5 cellular contexts compared by ENCODE assay signal in genomic region chr6:30717845-30718795, GRCh38. TPM values are rescaled to one million over a fixed set of nuclear protein-coding genes. Genes with fewer than 3 reads are reported as not detected.
DNase-seq lines count a peak whose midpoint lies in the region; TF ChIP-seq lines count a peak whose summit lies in the region.
"Not testable (repeated sequence)": the region's sequence is repeated elsewhere in the genome, so short reads cannot be mapped to it uniquely, and the experiment has no call there.

No MANE protein-coding gene starts in this region.

- H3K4me2 ChIP-seq in trophoblast cell (ENCODE audit: low read length) = peak overlapping the region; percentile 4

- peak overlapping the region; percentile 99 for H3K27ac Mint-ChIP-seq in activated CD4-positive, alpha-beta T cell treated with anti-CD3 and anti-CD28 coated beads, Interleukin-2, amount 10 ng/mL, durations not matched to agents 24 days and 14 days

- H3K27ac ChIP-seq in HL-60 (replicated peaks) (peak overlapping the region; percentile 93), colonic mucosa (peak overlapping the region; percentile 88), iPS-20b (ENCODE audit: low read length) (peak overlapping the region; percentile 91), trophoblast cell (ENCODE audit: low read depth, low read length) (peak overlapping the region; percentile 65)

- not testable (repeated sequence) for DNase-seq in HL-60 (ENCODE audit: low read depth in 1 of 2, low spot score in 1 of 2); colonic mucosa; trophoblast cell
- peak; percentile 61 for DNase-seq in activated CD4-positive, alpha-beta T cell treated with anti-CD3 and anti-CD28 coated beads, Interleukin-2, amount 10 ng/mL, durations not matched to agents 24 days and 14 days

- H3K9me3 ChIP-seq in colonic mucosa; iPS-20b (ENCODE audit: insufficient read depth, low read depth, low read length); trophoblast cell (ENCODE audit: insufficient read depth, low read depth, low read length): not testable (repeated sequence)

- H3K9me3 Mint-ChIP-seq in activated CD4-positive, alpha-beta T cell treated with anti-CD3 and anti-CD28 coated beads, Interleukin-2, amount 10 ng/mL, durations not matched to agents 24 days and 14 days = not testable (repeated sequence)

- not testable (repeated sequence) for H3K14ac ChIP-seq in trophoblast cell (ENCODE audit: low read length)

- not testable (repeated sequence) for H2AK5ac ChIP-seq in trophoblast cell (ENCODE audit: low read length)

- peak overlapping the region; percentile 95 for H3K4me3 Mint-ChIP-seq in activated CD4-positive, alpha-beta T cell treated with anti-CD3 and anti-CD28 coated beads, Interleukin-2, amount 10 ng/mL, durations not matched to agents 24 days and 14 days

- H4K12ac ChIP-seq in trophoblast cell (ENCODE audit: low read depth, low read length) = peak overlapping the region; percentile 61

- H3K23ac ChIP-seq in trophoblast cell (ENCODE audit: low read length) = not testable (repeated sequence)

- H4K91ac ChIP-seq in trophoblast cell (ENCODE audit: low read depth, low read length) = not testable (repeated sequence)

- not testable (repeated sequence) for H3K36me3 ChIP-seq in colonic mucosa
- H3K36me3 ChIP-seq in iPS-20b (ENCODE audit: insufficient read depth, low read depth, low read length) (peaks cover 40% of the 10 kb centered on the region), trophoblast cell (ENCODE audit: control insufficient read depth in 1 of 2, insufficient read depth in 2 of 2, low read length in 2 of 2) (peaks cover 17 to 23% of the 10 kb centered on the region in 2 experiments)

- peaks cover 27% of the 10 kb centered on the region for H3K79me1 ChIP-seq in trophoblast cell (ENCODE audit: low read length)

- intact Hi-C loops in activated CD4-positive, alpha-beta T cell treated with anti-CD3 and anti-CD28 coated beads, Interleukin-2, amount 10 ng/mL, durations not matched to agents 24 days and 14 days (cut with micrococcal nuclease) = loop anchor here (1.0 to 2.0 kb wide), 7 partner anchors 24 to 161 kb away; partner anchors contain the start of genes ABCF1, C6orf136, FLOT1 and MRPS18B
- intact Hi-C loops in colonic mucosa (cut with DNase I) = loop anchor here (2.0 kb wide), 1 partner anchor 27 kb away; the partner anchor contains the start of gene NRM

- not testable (repeated sequence) for TF ChIP-seq CTCF in HL-60 (IDR thresholded peaks at IDR 0.05; ENCODE audit: insufficient read depth, low read length); colonic mucosa (IDR thresholded peaks at IDR 0.05)

- H3K4me3 ChIP-seq in HL-60 (replicated peaks; ENCODE audit: insufficient read depth, low read length) (peak overlapping the region; percentile 32), colonic mucosa (peak overlapping the region; percentile 56), iPS-20b (ENCODE audit: low read length) (peak overlapping the region; percentile 64)
- H3K4me3 ChIP-seq in trophoblast cell (ENCODE audit: low read depth, low read length) = not testable (repeated sequence)

- not testable (repeated sequence) for H3K18ac ChIP-seq in trophoblast cell (ENCODE audit: low read length)

- H2BK120ac ChIP-seq in trophoblast cell (ENCODE audit: insufficient read depth, low read length, poor library complexity) = not testable (repeated sequence)

- peak overlapping the region in 1 of 2 donors; percentile 83 for H3K9ac ChIP-seq in colonic mucosa (ENCODE audit: low read depth in 2 of 2, low read length in 2 of 2)
- H3K9ac ChIP-seq in iPS-20b (ENCODE audit: low read depth, low read length) = peak overlapping the region; percentile 95
- H3K9ac ChIP-seq in trophoblast cell (ENCODE audit: low read length) = not testable (repeated sequence)

- H3K27me3 Mint-ChIP-seq in activated CD4-positive, alpha-beta T cell treated with anti-CD3 and anti-CD28 coated beads, Interleukin-2, amount 10 ng/mL, durations not matched to agents 24 days and 14 days = not testable (repeated sequence)

- H4K8ac ChIP-seq in trophoblast cell (ENCODE audit: low read depth, low read length) = not testable (repeated sequence)

- H3K79me2 ChIP-seq in trophoblast cell (ENCODE audit: control insufficient read depth, insufficient read depth, low read length, poor library complexity) = peaks cover 20% of the 10 kb centered on the region

- not testable (repeated sequence) for H3K4me1 ChIP-seq in colonic mucosa; iPS-20b (ENCODE audit: insufficient read depth, low read length); trophoblast cell (ENCODE audit: control insufficient read depth in 1 of 2, insufficient read depth in 2 of 2, low read length in 2 of 2)

- not testable (repeated sequence) for H2AFZ ChIP-seq in trophoblast cell (ENCODE audit: insufficient read depth, low read length, poor library complexity)

- peaks cover 55% of the 10 kb centered on the region for H3K36me3 Mint-ChIP-seq in activated CD4-positive, alpha-beta T cell treated with anti-CD3 and anti-CD28 coated beads, Interleukin-2, amount 10 ng/mL, durations not matched to agents 24 days and 14 days (ENCODE audit: low read depth)

- H2BK12ac ChIP-seq in trophoblast cell (ENCODE audit: low read length) = not testable (repeated sequence)

- H2BK5ac ChIP-seq in trophoblast cell (ENCODE audit: low read depth, low read length, poor library complexity) = peak overlapping the region; percentile 52

- no CpG with 5 or more reads among the region's 38 CpGs for WGBS in trophoblast cell (ENCODE audit: extremely low coverage, insufficient coverage, insufficient read length)

- peak overlapping the region; percentile 50 for H3K4ac ChIP-seq in trophoblast cell (ENCODE audit: low read depth, low read length)

- H3K4me1 Mint-ChIP-seq in activated CD4-positive, alpha-beta T cell treated with anti-CD3 and anti-CD28 coated beads, Interleukin-2, amount 10 ng/mL, durations not matched to agents 24 days and 14 days = peaks cover 42% of the 10 kb centered on the region

- H3K27me3 ChIP-seq in HL-60 (ENCODE audit: insufficient read depth, poor library complexity, severe bottlenecking); colonic mucosa; iPS-20b (ENCODE audit: insufficient read depth, low read length); trophoblast cell (ENCODE audit: insufficient read depth, low read length): not testable (repeated sequence)

RNA-seq across cellular contexts. Expression of gene MDC1, which starts 1.0 kb away (rescaled TPM):
- total RNA-seq in activated CD4-positive, alpha-beta T cell treated with anti-CD3 and anti-CD28 coated beads, Interleukin-2, amount 10 ng/mL, durations not matched to agents 24 days and 14 days = 93.9 and 97.2 TPM in 2 replicates
- total RNA-seq in colonic mucosa = 10 to 100 TPM; 14.0 to 59.0 TPM
- 29.1 and 32.3 TPM in 2 replicates for polyA plus RNA-seq in trophoblast cell (2013)

RNA-seq across cellular contexts. Expression of gene TUBB, which starts 2.0 kb away (rescaled TPM):
- 1,084 and 1,089 TPM in 2 replicates for total RNA-seq in activated CD4-positive, alpha-beta T cell treated with anti-CD3 and anti-CD28 coated beads, Interleukin-2, amount 10 ng/mL, durations not matched to agents 24 days and 14 days
- total RNA-seq in colonic mucosa = 100 to 1,000 TPM; 213 to 605 TPM
- polyA plus RNA-seq in trophoblast cell (2013) = 1,464 and 1,542 TPM in 2 replicates

RNA-seq across cellular contexts. Expression of gene FLOT1, which starts 24.4 kb away (rescaled TPM):
- 239 and 260 TPM in 2 replicates for total RNA-seq in activated CD4-positive, alpha-beta T cell treated with anti-CD3 and anti-CD28 coated beads, Interleukin-2, amount 10 ng/mL, durations not matched to agents 24 days and 14 days
- total RNA-seq in colonic mucosa = 100 to 1,000 TPM; 130 to 158 TPM
- polyA plus RNA-seq in trophoblast cell (2013) = 66.9 and 72.1 TPM in 2 replicates

RNA-seq across cellular contexts. Expression of gene IER3, which starts 26.2 kb away (rescaled TPM):
- 512 and 516 TPM in 2 replicates for total RNA-seq in activated CD4-positive, alpha-beta T cell treated with anti-CD3 and anti-CD28 coated beads, Interleukin-2, amount 10 ng/mL, durations not matched to agents 24 days and 14 days
- 10 to 100 TPM; 47.2 to 92.8 TPM for total RNA-seq in colonic mucosa
- 366 and 374 TPM in 2 replicates for polyA plus RNA-seq in trophoblast cell (2013)

RNA-seq across cellular contexts. Expression of gene NRM, which starts 27.3 kb away (rescaled TPM):
- 20.2 and 20.5 TPM in 2 replicates for total RNA-seq in activated CD4-positive, alpha-beta T cell treated with anti-CD3 and anti-CD28 coated beads, Interleukin-2, amount 10 ng/mL, durations not matched to agents 24 days and 14 days
- 10 to 100 TPM in 1 of 2 donors, 1 to 10 TPM in 1; 7.4 to 19.2 TPM for total RNA-seq in colonic mucosa
- 55.7 and 59.4 TPM in 2 replicates for polyA plus RNA-seq in trophoblast cell (2013)
